ENCODE assay signal across 14 cellular contexts in the genomic region with DNA sequence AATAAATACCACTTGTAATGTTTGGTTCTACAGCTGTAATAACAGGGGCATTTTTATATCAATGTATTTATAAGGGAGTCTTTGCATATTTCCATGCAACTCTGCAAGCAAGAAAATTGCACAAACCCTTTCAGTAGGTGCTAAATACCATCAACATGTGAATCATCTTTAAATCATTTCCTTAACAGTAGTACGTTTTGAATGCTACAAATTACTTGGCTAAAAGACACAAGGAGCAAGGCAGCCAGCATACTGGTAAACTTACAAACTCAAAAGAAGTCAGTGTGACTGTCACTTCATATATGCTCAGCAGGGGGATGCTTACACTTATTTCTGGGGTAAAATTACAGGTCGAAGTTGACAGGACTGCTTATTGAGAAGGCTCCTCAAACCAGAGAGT.
DNase-seq lines count a peak whose midpoint lies in the region; ATAC-seq, FAIRE-seq and TF ChIP-seq lines count a peak whose summit lies in the region.
"Had no signal": no experiment of that assay in that cellular context is flagged by ENCODE, and none has a peak within 500 bp of the region (broad histone marks: within the 10 kb centered on the region; RNA-seq: fewer than 3 reads in every experiment).

No MANE protein-coding gene starts in this region.

- H3K27me3 ChIP-seq in bronchial epithelial cell (ENCODE audit: control insufficient read depth, insufficient read depth, low read length) (no peaks in the 10 kb centered on the region), colonic mucosa (no peaks in the 10 kb centered on the region), upper lobe of left lung (no peaks in the 10 kb centered on the region)
- H3K27me3 ChIP-seq in CD8-positive, alpha-beta memory T cell (ENCODE audit: insufficient read depth, low read length, poor library complexity, severe bottlenecking), result no peaks in the 10 kb centered on the region
- H3K27me3 ChIP-seq: body of pancreas had no signal

- CTCF ChIA-PET in AG04449 (lab: Yijun Ruan, JAX), result interaction anchor here (0.6 to 0.8 kb wide), 2 partner anchors 19 kb away, joined by 3 read pairs; no protein-coding TSS in a partner anchor
- CTCF ChIA-PET in CD8-positive, alpha-beta memory T cell (lab: Charles Lee), result no interaction called here

- 63 to 83% methylated on average over 2 of the region's 2 CpGs for WGBS in upper lobe of left lung, 2 donors
- 48 to 52% methylated on average over 2 of the region's 2 CpGs for WGBS in lower leg skin, 2 donors

- H3K9me3 ChIP-seq in colonic mucosa (no peaks in the 10 kb centered on the region), upper lobe of left lung (no peaks in the 10 kb centered on the region)
- H3K9me3 ChIP-seq in CD8-positive, alpha-beta memory T cell (ENCODE audit: low read length), result no peaks in the 10 kb centered on the region
- H3K9me3 ChIP-seq: body of pancreas had no signal

- intact Hi-C loops in colonic mucosa (cut with DNase I), result no loop called here
- intact Hi-C loops in lower leg skin (cut with DNase I; ENCODE audit: low total_unique reads), result no loop called here

- no peaks in the 10 kb centered on the region for H3K27me3 Mint-ChIP-seq in CD8-positive, alpha-beta memory T cell

- no peak for TF ChIP-seq EP300 in upper lobe of left lung (IDR thresholded peaks at IDR 0.05)

- no peak overlapping the region for H3K4me3 Mint-ChIP-seq in CD8-positive, alpha-beta memory T cell

- DNase-seq in AG04449 (ENCODE audit: low read depth, low spot score), result peak; percentile 92
- DNase-seq in M059J (ENCODE audit: low read depth), result peak; percentile 51
- peak; percentile 84 for DNase-seq in bronchial epithelial cell (ENCODE audit: low read depth)
- DNase-seq in hepatic stellate cell (ENCODE audit: low spot score), result peak; percentile 15
- no peak for DNase-seq in colonic mucosa
- DNase-seq in upper lobe of left lung, result no peak
- DNase-seq in CD8-positive, alpha-beta memory T cell, result no peak
- no peak for DNase-seq in lower leg skin (ENCODE audit: low spot score in 2 of 2)
- DNase-seq: AML-193; body of pancreas; NCI-H1105; stimulated activated naive CD8-positive, alpha-beta T cell treated with anti-CD3 and anti-CD28 coated beads, Interleukin-15, Interleukin-2, amounts not matched to agents 100 U/mL and 50 U/mL, for 24 hours had no signal

- H3K36me3 ChIP-seq in bronchial epithelial cell (ENCODE audit: control insufficient read depth, insufficient read depth, low read length) (no peaks in the 10 kb centered on the region), colonic mucosa (no peaks in the 10 kb centered on the region), upper lobe of left lung (no peaks in the 10 kb centered on the region)
- H3K36me3 ChIP-seq in CD8-positive, alpha-beta memory T cell (ENCODE audit: insufficient read depth, low read length), result no peaks in the 10 kb centered on the region

- no peaks in the 10 kb centered on the region for H3K36me3 Mint-ChIP-seq in CD8-positive, alpha-beta memory T cell

- FAIRE-seq in bronchial epithelial cell (lab: Jason Lieb, UNC), result no peak
- FAIRE-seq: H1 had no signal

- no peak overlapping the region for H3K9ac ChIP-seq in colonic mucosa (ENCODE audit: low read depth in 2 of 2, low read length in 2 of 2)

- no peaks in the 10 kb centered on the region for H3K4me1 Mint-ChIP-seq in CD8-positive, alpha-beta memory T cell

- H3K27ac Mint-ChIP-seq in CD8-positive, alpha-beta memory T cell, result no peak overlapping the region
- H3K27ac Mint-ChIP-seq: activated T-helper 2 cell treated with anti-CD3 and anti-CD28 coated beads, Interferon-gamma antibody, Interleukin-2, Interleukin-4, amounts not matched to agents 10 μg/mL and 5 μg/mL and 100 μg/mL, durations not matched to agents 14 hours and 24 hours and 36 hours had no signal

- POLR2A ChIA-PET in AG04449 (lab: Yijun Ruan, JAX), result interaction anchor here (0.6 to 1.1 kb wide), 3 partner anchors 18 to 1427 kb away, joined by 3 to 4 read pairs (median 3); no protein-coding TSS in a partner anchor
- POLR2A ChIA-PET in CD8-positive, alpha-beta memory T cell (lab: Charles Lee), result no interaction called here

- no peak for TF ChIP-seq POLR2A in upper lobe of left lung (IDR thresholded peaks at IDR 0.05)
- no peak for TF ChIP-seq POLR2A in lower leg skin (IDR thresholded peaks at IDR 0.05)

- no peak for ATAC-seq in upper lobe of left lung (ENCODE audit: low FRiP score in 2 of 2)
- ATAC-seq: stimulated activated naive CD8-positive, alpha-beta T cell treated with anti-CD3 and anti-CD28 coated beads, Interleukin-15, Interleukin-2, amounts not matched to agents 100 U/mL and 50 U/mL, for 24 hours had no signal

- H3K27ac ChIP-seq in colonic mucosa, result no peak overlapping the region
- no peak overlapping the region for H3K27ac ChIP-seq in upper lobe of left lung
- no peak overlapping the region for H3K27ac ChIP-seq in CD8-positive, alpha-beta memory T cell (ENCODE audit: low read depth, low read length)

- H3K4me3 ChIP-seq in AG04449 (ENCODE audit: low read depth, low read length) (no peak overlapping the region), bronchial epithelial cell (ENCODE audit: low read depth, low read length) (no peak overlapping the region), colonic mucosa (no peak overlapping the region), upper lobe of left lung (no peak overlapping the region), lower leg skin (ENCODE audit: low read depth, poor library complexity, severe bottlenecking) (no peak overlapping the region)
- H3K4me3 ChIP-seq in CD8-positive, alpha-beta memory T cell (ENCODE audit: low read length), result no peak overlapping the region
- H3K4me3 ChIP-seq: body of pancreas had no signal

- peaks cover 8% of the 10 kb centered on the region for H3K4me1 ChIP-seq in colonic mucosa
- no peaks in the 10 kb centered on the region for H3K4me1 ChIP-seq in upper lobe of left lung
- H3K4me1 ChIP-seq in CD8-positive, alpha-beta memory T cell (ENCODE audit: insufficient read depth, low read length), result no peaks in the 10 kb centered on the region

- TF ChIP-seq CTCF in AG04449 (IDR thresholded peaks at IDR 0.05; ENCODE audit: insufficient read depth, low read length, missing control alignments) (no peak), bronchial epithelial cell (IDR thresholded peaks at IDR 0.05; ENCODE audit: insufficient read depth, low read length, severe bottlenecking) (no peak), colonic mucosa (IDR thresholded peaks at IDR 0.05) (no peak), upper lobe of left lung (IDR thresholded peaks at IDR 0.05) (no peak), lower leg skin (IDR thresholded peaks at IDR 0.05) (no peak)

- H3K9me3 Mint-ChIP-seq in CD8-positive, alpha-beta memory T cell, result peaks cover 0 to 5% (median 1%) of the 10 kb centered on the region in 5 donors

Comparison
In these comparisons a context has a peak if more than half of its experiments do, and no peak if none do; other contexts are left out.
1. DNase-seq: peak in AG04449 (single experiment), M059J (single experiment), bronchial epithelial cell (single experiment) and hepatic stellate cell (single experiment); none in colonic mucosa (single experiment), upper lobe of left lung (0 of 2), CD8-positive, alpha-beta memory T cell (0 of 5) and lower leg skin (0 of 2).